ENCODE assay signal across 8 cellular contexts in genomic region chr11:13343931-13344717, GRCh38.
A peak's percentile ranks its signal among the peaks of the same experiment; 100 is the strongest.
DNase-seq lines count a peak whose midpoint lies in the region; ATAC-seq and TF ChIP-seq lines count a peak whose summit lies in the region.

No MANE protein-coding gene starts in this region.

- ATAC-seq in HG03280 (IDR thresholded peaks at IDR 0.05; ENCODE audit: unreplicated experiment), result peak; percentile 49

- no peaks in the 10 kb centered on the region for H3K27me3 ChIP-seq in dorsolateral prefrontal cortex

- H3K27ac ChIP-seq in dorsolateral prefrontal cortex, result no peak overlapping the region

- intact Hi-C loops in dorsolateral prefrontal cortex (cut with DNase I), result loop anchor here (2.0 to 10.0 kb wide), 3 partner anchors 129 to 379 kb away; no protein-coding TSS in a partner anchor

- TF ChIP-seq CTCF in dorsolateral prefrontal cortex (IDR thresholded peaks at IDR 0.05 in 54 of 56, conservative IDR thresholded peaks at IDR 0.05 in 2 of 56; ENCODE audit: low read depth in 1 of 56, partially characterized antibody in 56 of 56), result peak; percentile 67 to 91 (median 82)

- no peak overlapping the region for H3K4me3 ChIP-seq in dorsolateral prefrontal cortex

- DNase-seq in SHP77 (lab: John Stamatoyannopoulos, UW), result peak; percentile 16 to 23
- no peak for DNase-seq in SHP77 treated with DMSO at 0.1 percent for 48 hours (lab: John Stamatoyannopoulos, UW)
- peak; percentile 38 for DNase-seq in NCI-H510A treated with DMSO at 0.1 percent for 48 hours (lab: John Stamatoyannopoulos, UW)
- peak; percentile 46 to 72 for DNase-seq in activated CD4-positive, alpha-beta T cell treated with anti-CD3 and anti-CD28 coated beads, Interleukin-2, amount 50 U/mL, for 24 hours (ENCODE audit: low read depth in 1 of 2, low spot score in 1 of 2)
- DNase-seq in dorsolateral prefrontal cortex, result peak in 6 of 10 donors; percentile 54 to 73 (median 59)
- peak; percentile 86 for DNase-seq in medulla oblongata (ENCODE audit: extremely low spot score)
- peak; percentile 36 to 48 for DNase-seq in stimulated activated CD8-positive, alpha-beta memory T cell treated with anti-CD3 and anti-CD28 coated beads, Interleukin-2, amount 100 ng/mL, for 48 hours (ENCODE audit: low read depth in 2 of 2)
